Comparison of ENCODE assay signal across 3 cellular contexts in the genomic region with DNA sequence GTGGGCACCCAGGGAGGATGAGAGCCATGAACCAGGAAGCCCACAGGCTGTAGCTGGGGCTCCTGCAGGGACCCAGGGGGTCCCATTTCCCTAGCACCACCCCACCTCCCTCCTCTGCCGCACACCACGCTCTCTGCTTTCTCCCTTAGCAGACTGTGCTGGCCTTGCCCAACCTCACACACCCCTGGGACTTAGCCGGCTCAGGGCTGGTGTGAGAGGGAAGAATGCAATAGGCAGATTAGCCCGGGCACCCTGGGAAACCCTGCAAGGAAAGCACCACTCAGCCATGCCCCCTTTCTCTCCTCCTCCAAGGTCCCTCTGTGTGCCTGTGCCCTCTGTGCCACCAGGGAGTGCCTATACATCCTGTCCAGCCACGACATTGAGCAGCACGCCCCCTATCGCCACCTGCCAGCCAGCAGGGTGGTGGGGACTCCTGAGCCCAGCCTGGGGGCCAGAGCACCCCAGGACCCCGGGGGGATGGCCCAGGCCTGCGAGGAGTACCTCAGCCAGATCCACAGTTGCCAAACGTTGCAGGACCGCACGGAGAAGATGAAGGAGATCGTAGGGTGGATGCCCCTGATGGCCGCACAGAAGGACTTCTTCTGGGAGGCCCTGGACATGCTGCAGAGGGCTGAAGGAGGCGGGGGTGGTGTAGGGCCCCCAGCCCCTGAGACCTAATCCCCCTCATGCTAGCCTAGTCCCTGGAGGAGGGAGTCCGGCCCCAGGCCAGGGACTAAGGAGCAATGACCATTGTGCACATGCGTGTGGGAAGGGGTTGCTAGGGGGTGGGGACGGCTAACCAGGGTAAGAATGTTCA.
TF ChIP-seq lines count a peak whose summit lies in the region.

No MANE protein-coding gene starts in this region.

TF ChIP-seq in SK-N-SH, 30 proteins besides CTCF, POLR2A, EP300 and RAD21:
- no peak for TF ChIP-seq CHD2 (IDR thresholded peaks at IDR 0.05; ENCODE audit: low read length, partially characterized antibody)
- TF ChIP-seq FOXM1 (IDR thresholded peaks at IDR 0.05; ENCODE audit: low read depth), result no peak
- TF ChIP-seq RXRA (IDR thresholded peaks at IDR 0.05; ENCODE audit: borderline replicate concordance, low read depth), result no peak
- TF ChIP-seq YY1 (IDR thresholded peaks at IDR 0.05; ENCODE audit: low read depth), result no peak
- no peak for TF ChIP-seq FOSL2 (IDR thresholded peaks at IDR 0.05; ENCODE audit: borderline replicate concordance, low read depth)
- TF ChIP-seq RCOR1 (IDR thresholded peaks at IDR 0.05; ENCODE audit: low read length), result no peak
- TF ChIP-seq, protein P1, sequence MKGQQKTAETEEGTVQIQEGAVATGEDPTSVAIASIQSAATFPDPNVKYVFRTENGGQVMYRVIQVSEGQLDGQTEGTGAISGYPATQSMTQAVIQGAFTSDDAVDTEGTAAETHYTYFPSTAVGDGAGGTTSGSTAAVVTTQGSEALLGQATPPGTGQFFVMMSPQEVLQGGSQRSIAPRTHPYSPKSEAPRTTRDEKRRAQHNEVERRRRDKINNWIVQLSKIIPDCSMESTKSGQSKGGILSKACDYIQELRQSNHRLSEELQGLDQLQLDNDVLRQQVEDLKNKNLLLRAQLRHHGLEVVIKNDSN (IDR thresholded peaks at IDR 0.05; ENCODE audit: borderline replicate concordance, low read depth), result no peak
- TF ChIP-seq, protein P2, sequence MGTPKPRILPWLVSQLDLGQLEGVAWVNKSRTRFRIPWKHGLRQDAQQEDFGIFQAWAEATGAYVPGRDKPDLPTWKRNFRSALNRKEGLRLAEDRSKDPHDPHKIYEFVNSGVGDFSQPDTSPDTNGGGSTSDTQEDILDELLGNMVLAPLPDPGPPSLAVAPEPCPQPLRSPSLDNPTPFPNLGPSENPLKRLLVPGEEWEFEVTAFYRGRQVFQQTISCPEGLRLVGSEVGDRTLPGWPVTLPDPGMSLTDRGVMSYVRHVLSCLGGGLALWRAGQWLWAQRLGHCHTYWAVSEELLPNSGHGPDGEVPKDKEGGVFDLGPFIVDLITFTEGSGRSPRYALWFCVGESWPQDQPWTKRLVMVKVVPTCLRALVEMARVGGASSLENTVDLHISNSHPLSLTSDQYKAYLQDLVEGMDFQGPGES (IDR thresholded peaks at IDR 0.05; ENCODE audit: low read depth, low read length), result no peak
- TF ChIP-seq, protein P3, sequence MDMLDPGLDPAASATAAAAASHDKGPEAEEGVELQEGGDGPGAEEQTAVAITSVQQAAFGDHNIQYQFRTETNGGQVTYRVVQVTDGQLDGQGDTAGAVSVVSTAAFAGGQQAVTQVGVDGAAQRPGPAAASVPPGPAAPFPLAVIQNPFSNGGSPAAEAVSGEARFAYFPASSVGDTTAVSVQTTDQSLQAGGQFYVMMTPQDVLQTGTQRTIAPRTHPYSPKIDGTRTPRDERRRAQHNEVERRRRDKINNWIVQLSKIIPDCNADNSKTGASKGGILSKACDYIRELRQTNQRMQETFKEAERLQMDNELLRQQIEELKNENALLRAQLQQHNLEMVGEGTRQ (IDR thresholded peaks at IDR 0.05; ENCODE audit: borderline replicate concordance, low read depth, low read length), result no peak
- no peak for TF ChIP-seq NFIC (IDR thresholded peaks at IDR 0.05; ENCODE audit: borderline replicate concordance)
- no peak for TF ChIP-seq MXI1 (IDR thresholded peaks at IDR 0.05; ENCODE audit: low read depth, low read length)
- no peak for TF ChIP-seq ELF1 (IDR thresholded peaks at IDR 0.05)
- TF ChIP-seq POLR2AphosphoS5 (IDR thresholded peaks at IDR 0.05; ENCODE audit: low read depth, low read length), result no peak
TF ChIP-seq in SK-N-SH: peak in this region for 0.

TF ChIP-seq in SK-N-SH treated with all-trans-retinoic acid at 6 μM for 48 hours, 23 proteins besides CTCF, POLR2A, EP300 and RAD21 (continues in another document):
- TF ChIP-seq CSDC2 (CRISPR knock-in tag; IDR thresholded peaks at IDR 0.05), result no peak
- TF ChIP-seq, protein P4, sequence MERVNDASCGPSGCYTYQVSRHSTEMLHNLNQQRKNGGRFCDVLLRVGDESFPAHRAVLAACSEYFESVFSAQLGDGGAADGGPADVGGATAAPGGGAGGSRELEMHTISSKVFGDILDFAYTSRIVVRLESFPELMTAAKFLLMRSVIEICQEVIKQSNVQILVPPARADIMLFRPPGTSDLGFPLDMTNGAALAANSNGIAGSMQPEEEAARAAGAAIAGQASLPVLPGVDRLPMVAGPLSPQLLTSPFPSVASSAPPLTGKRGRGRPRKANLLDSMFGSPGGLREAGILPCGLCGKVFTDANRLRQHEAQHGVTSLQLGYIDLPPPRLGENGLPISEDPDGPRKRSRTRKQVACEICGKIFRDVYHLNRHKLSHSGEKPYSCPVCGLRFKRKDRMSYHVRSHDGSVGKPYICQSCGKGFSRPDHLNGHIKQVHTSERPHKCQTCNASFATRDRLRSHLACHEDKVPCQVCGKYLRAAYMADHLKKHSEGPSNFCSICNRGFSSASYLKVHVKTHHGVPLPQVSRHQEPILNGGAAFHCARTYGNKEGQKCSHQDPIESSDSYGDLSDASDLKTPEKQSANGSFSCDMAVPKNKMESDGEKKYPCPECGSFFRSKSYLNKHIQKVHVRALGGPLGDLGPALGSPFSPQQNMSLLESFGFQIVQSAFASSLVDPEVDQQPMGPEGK (CRISPR knock-in tag; IDR thresholded peaks at IDR 0.05; ENCODE audit: borderline replicate concordance), result no peak
- no peak for TF ChIP-seq GLIS3 (CRISPR knock-in tag; IDR thresholded peaks at IDR 0.05)
- TF ChIP-seq, protein P5, sequence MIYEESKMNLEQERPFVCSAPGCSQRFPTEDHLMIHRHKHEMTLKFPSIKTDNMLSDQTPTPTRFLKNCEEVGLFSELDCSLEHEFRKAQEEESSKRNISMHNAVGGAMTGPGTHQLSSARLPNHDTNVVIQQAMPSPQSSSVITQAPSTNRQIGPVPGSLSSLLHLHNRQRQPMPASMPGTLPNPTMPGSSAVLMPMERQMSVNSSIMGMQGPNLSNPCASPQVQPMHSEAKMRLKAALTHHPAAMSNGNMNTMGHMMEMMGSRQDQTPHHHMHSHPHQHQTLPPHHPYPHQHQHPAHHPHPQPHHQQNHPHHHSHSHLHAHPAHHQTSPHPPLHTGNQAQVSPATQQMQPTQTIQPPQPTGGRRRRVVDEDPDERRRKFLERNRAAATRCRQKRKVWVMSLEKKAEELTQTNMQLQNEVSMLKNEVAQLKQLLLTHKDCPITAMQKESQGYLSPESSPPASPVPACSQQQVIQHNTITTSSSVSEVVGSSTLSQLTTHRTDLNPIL (CRISPR knock-in tag; IDR thresholded peaks at IDR 0.05; ENCODE audit: low read depth), result no peak
- TF ChIP-seq, protein P6, sequence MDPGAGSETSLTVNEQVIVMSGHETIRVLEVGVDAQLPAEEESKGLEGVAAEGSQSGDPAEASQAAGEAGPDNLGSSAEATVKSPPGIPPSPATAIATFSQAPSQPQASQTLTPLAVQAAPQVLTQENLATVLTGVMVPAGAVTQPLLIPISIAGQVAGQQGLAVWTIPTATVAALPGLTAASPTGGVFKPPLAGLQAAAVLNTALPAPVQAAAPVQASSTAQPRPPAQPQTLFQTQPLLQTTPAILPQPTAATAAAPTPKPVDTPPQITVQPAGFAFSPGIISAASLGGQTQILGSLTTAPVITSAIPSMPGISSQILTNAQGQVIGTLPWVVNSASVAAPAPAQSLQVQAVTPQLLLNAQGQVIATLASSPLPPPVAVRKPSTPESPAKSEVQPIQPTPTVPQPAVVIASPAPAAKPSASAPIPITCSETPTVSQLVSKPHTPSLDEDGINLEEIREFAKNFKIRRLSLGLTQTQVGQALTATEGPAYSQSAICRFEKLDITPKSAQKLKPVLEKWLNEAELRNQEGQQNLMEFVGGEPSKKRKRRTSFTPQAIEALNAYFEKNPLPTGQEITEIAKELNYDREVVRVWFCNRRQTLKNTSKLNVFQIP (CRISPR knock-in tag; IDR thresholded peaks at IDR 0.05; ENCODE audit: borderline replicate concordance, low read depth), result no peak
- no peak for TF ChIP-seq ZNF70 (CRISPR knock-in tag; IDR thresholded peaks at IDR 0.05)
- no peak for TF ChIP-seq RARB (CRISPR knock-in tag; IDR thresholded peaks at IDR 0.05)
- no peak for TF ChIP-seq ZNF8 (CRISPR knock-in tag; IDR thresholded peaks at IDR 0.05)
- TF ChIP-seq ARNTL (CRISPR knock-in tag; IDR thresholded peaks at IDR 0.05; ENCODE audit: borderline replicate concordance, low read depth), result no peak
- TF ChIP-seq ZFP30 (CRISPR knock-in tag; IDR thresholded peaks at IDR 0.05), result no peak
- TF ChIP-seq TOX (CRISPR knock-in tag; IDR thresholded peaks at IDR 0.05; ENCODE audit: borderline replicate concordance), result no peak
- no peak for TF ChIP-seq ESRRG (CRISPR knock-in tag; IDR thresholded peaks at IDR 0.05)
- TF ChIP-seq ZFP3 (CRISPR knock-in tag; IDR thresholded peaks at IDR 0.05), result no peak
- TF ChIP-seq ZNF565 (CRISPR knock-in tag; conservative IDR thresholded peaks at IDR 0.05; ENCODE audit: low read depth), result no peak
- no peak for TF ChIP-seq ISL1 (CRISPR knock-in tag; IDR thresholded peaks at IDR 0.05)
- TF ChIP-seq ZC3H10 (CRISPR knock-in tag; IDR thresholded peaks at IDR 0.05), result no peak

TF ChIP-seq in HCT116, 20 proteins besides CTCF, POLR2A, EP300 and RAD21:
- no peak for TF ChIP-seq SIN3A (IDR thresholded peaks at IDR 0.05; ENCODE audit: low read depth)
- no peak for TF ChIP-seq YY1 (IDR thresholded peaks at IDR 0.05; ENCODE audit: extremely low read depth, insufficient replicate concordance, low read depth, low read length)
- TF ChIP-seq CBX3 (IDR thresholded peaks at IDR 0.05; ENCODE audit: low read depth), result no peak
- TF ChIP-seq EGR1 (IDR thresholded peaks at IDR 0.05; ENCODE audit: low read depth), result no peak
- no peak for TF ChIP-seq EZH2phosphoT487 (IDR thresholded peaks at IDR 0.05; ENCODE audit: borderline replicate concordance)
- TF ChIP-seq SRF (IDR thresholded peaks at IDR 0.05; ENCODE audit: low read depth), result no peak
- TF ChIP-seq JUND (IDR thresholded peaks at IDR 0.05), result no peak
- no peak for TF ChIP-seq CEBPB (IDR thresholded peaks at IDR 0.05; ENCODE audit: low read depth)
- TF ChIP-seq FOSL1 (IDR thresholded peaks at IDR 0.05; ENCODE audit: low read depth), result no peak
- no peak for TF ChIP-seq ELF1 (IDR thresholded peaks at IDR 0.05; ENCODE audit: borderline replicate concordance, low read depth)
